In genomic region chrY:2887955-2888354, GRCh38 we compare ENCODE assay signal across 11 cellular contexts. TPM values are rescaled to one million over a fixed set of nuclear protein-coding genes. Genes with fewer than 3 reads are reported as not detected.
DNase-seq lines count a peak whose midpoint lies in the region; ATAC-seq and TF ChIP-seq lines count a peak whose summit lies in the region.
"Had no signal": no experiment of that assay in that cellular context is flagged by ENCODE, and none has a peak within 500 bp of the region (broad histone marks: within the 10 kb centered on the region; RNA-seq: fewer than 3 reads in every experiment).

No MANE protein-coding gene starts in this region.

- no peaks in the 10 kb centered on the region for H3K36me3 ChIP-seq in OCI-LY3 (replicated peaks; ENCODE audit: low read depth, low read length)
- H3K36me3 ChIP-seq: right atrium auricular region had no signal

- peak overlapping the region; percentile 66; the same call in 1 of the 2 replicates for H2AFZ ChIP-seq in OCI-LY3 (ENCODE audit: low read depth, low read length)

- DNase-seq in foreskin fibroblast (peak; percentile 29 to 45), CD14-positive monocyte (ENCODE audit: low spot score) (no peak), RKO (ENCODE audit: low spot score) (no peak), ureter (ENCODE audit: low spot score) (no peak)
- DNase-seq: kidney, NCI-H1048, PC-3 had no signal

- no peaks in the 10 kb centered on the region for H3K79me2 ChIP-seq in OCI-LY3 (ENCODE audit: low read length)

- H3K27ac Mint-ChIP-seq in CD14-positive monocyte, result no peak overlapping the region

- intact Hi-C loops in CD14-positive monocyte (cut with micrococcal nuclease), result no loop called here

- no peaks in the 10 kb centered on the region for H3K36me3 Mint-ChIP-seq in CD14-positive monocyte

- peaks cover 0 to 5% (median 0%) of the 10 kb centered on the region in 7 donors for H3K9me3 Mint-ChIP-seq in CD14-positive monocyte

- peaks cover 17% of the 10 kb centered on the region for H3K4me1 Mint-ChIP-seq in CD14-positive monocyte

- H3K4me3 Mint-ChIP-seq in CD14-positive monocyte, result no peak overlapping the region

- H3K9me3 ChIP-seq in OCI-LY3 (ENCODE audit: insufficient read depth, low read length), result no peaks in the 10 kb centered on the region
- H3K9me3 ChIP-seq: right atrium auricular region had no signal

- no peaks in the 10 kb centered on the region for H4K20me1 ChIP-seq in OCI-LY3 (ENCODE audit: insufficient read depth, low read length)

- no peak for TF ChIP-seq CTCF in OCI-LY3 (IDR thresholded peaks at IDR 0.05; ENCODE audit: low read depth, low read length)
- no peak for TF ChIP-seq CTCF in foreskin fibroblast (IDR thresholded peaks at IDR 0.05; ENCODE audit: low read depth, low read length)
- TF ChIP-seq CTCF in CD14-positive monocyte (IDR thresholded peaks at IDR 0.05), result no peak

- H3K9ac ChIP-seq in OCI-LY3 (ENCODE audit: low read length), result peak overlapping the region; percentile 64

- H3K27me3 ChIP-seq in OCI-LY3 (ENCODE audit: low read depth, low read length), result no peaks in the 10 kb centered on the region
- H3K27me3 ChIP-seq: right atrium auricular region had no signal

- ATAC-seq in GM18519 (IDR thresholded peaks at IDR 0.05; ENCODE audit: low FRiP score, unreplicated experiment) (peak; percentile 94), HG02610 (IDR thresholded peaks at IDR 0.05; ENCODE audit: unreplicated experiment) (peak; percentile 97)
- ATAC-seq: PC-3 had no signal

- peaks cover 0 to 2% (median 0%) of the 10 kb centered on the region in 3 donors for H3K27me3 Mint-ChIP-seq in CD14-positive monocyte (ENCODE audit: low read depth in 3 of 3)

- peaks cover 54% of the 10 kb centered on the region for H3K4me1 ChIP-seq in OCI-LY3 (ENCODE audit: low read length)
- H3K4me1 ChIP-seq: right atrium auricular region had no signal

- peak overlapping the region; percentile 68 for H3K4me2 ChIP-seq in OCI-LY3 (ENCODE audit: low read length)

- peak overlapping the region; percentile 37 for H3K4me3 ChIP-seq in OCI-LY3 (ENCODE audit: low read length)
- no peak overlapping the region for H3K4me3 ChIP-seq in foreskin fibroblast (ENCODE audit: low read depth in 1 of 2, low read length in 2 of 2)
- H3K4me3 ChIP-seq: right atrium auricular region had no signal

- peak overlapping the region; percentile 96 for H3K27ac ChIP-seq in OCI-LY3 (ENCODE audit: low read length)
- H3K27ac ChIP-seq: right atrium auricular region had no signal

RNA-seq across cellular contexts. Expression of gene RPS4Y1, which starts 46.6 kb away (rescaled TPM):
- polyA plus RNA-seq in CD14-positive monocyte, result not detected
- not detected for total RNA-seq in ureter
- total RNA-seq: kidney, PC-3, right atrium auricular region had no signal

RNA-seq across cellular contexts. Expression of gene ZFY, which starts 47.2 kb away (rescaled TPM):
- polyA plus RNA-seq in CD14-positive monocyte, result not detected
- total RNA-seq in ureter, result not detected
- total RNA-seq: kidney, PC-3, right atrium auricular region had no signal

Comparison
In these comparisons a context has a peak if more than half of its experiments do, and no peak if none do; other contexts are left out.
1. DNase-seq: peak in foreskin fibroblast (2 of 2); none in CD14-positive monocyte (single experiment), RKO (single experiment) and ureter (single experiment).